Comparison of ENCODE assay signal across 14 cellular contexts in genomic region chr2:95475025-95475424, GRCh38. TPM values are rescaled to one million over a fixed set of nuclear protein-coding genes. Genes with fewer than 3 reads are reported as not detected.
"Had no signal": no experiment of that assay in that cellular context is flagged by ENCODE, and none has a peak within 500 bp of the region (broad histone marks: within the 10 kb centered on the region; RNA-seq: fewer than 3 reads in every experiment).

No MANE protein-coding gene starts in this region.

RNA-seq across cellular contexts. Expression of gene TRIM43B, which starts 9.5 kb away (rescaled TPM):
- total RNA-seq: stomach, subcutaneous adipose tissue, suprapubic skin, temporal lobe, thoracic aorta, thyroid gland, tibial nerve, transverse colon, upper lobe of left lung, upper lobe of right lung, ureter, urinary bladder, uterus, vagina had no signal
- polyA plus RNA-seq: stomach, urinary bladder had no signal
